2 cellular contexts compared by ENCODE assay signal in the genomic region with DNA sequence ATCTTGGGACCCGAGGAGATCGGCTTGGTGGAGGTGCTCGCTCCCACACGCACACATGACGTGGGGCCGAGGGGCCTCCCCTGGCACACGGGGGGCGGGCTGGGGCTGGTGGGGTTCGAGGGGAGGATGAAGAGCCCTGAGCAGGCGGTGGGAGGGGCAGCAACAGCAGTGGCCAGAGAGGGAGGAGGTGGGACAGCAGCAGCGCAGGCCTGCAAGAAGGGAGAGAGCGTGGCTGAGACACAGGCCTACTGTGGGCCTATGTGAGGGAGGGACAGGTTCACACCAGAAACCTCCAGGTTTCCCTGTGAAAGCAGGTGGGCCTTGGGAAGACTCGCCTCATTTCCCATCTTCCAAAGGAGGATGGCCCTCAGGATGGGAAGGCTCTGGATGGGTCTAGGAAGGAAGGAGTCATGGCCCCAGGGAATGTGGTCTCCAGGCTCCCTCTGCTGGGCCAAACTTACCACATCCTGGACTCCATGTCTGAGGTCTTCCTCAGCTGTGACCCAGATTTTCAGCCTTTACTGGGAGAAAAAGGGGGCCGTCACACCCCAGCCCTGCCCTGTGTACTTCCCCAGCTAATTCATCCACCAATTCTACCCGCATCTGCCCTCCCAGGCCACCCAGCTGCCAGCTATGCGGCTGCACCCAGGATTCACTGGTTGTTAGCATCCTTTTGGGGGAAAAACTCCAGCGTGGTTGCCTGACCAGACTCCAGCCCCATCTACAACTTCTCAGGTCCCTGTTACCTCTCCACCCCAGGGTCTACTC.
TF ChIP-seq lines count a peak whose summit lies in the region.

No MANE protein-coding gene starts in this region.

TF ChIP-seq in HEK293, 187 proteins besides CTCF, POLR2A, EP300 and RAD21 (continued from another document):
- TF ChIP-seq, protein P1, sequence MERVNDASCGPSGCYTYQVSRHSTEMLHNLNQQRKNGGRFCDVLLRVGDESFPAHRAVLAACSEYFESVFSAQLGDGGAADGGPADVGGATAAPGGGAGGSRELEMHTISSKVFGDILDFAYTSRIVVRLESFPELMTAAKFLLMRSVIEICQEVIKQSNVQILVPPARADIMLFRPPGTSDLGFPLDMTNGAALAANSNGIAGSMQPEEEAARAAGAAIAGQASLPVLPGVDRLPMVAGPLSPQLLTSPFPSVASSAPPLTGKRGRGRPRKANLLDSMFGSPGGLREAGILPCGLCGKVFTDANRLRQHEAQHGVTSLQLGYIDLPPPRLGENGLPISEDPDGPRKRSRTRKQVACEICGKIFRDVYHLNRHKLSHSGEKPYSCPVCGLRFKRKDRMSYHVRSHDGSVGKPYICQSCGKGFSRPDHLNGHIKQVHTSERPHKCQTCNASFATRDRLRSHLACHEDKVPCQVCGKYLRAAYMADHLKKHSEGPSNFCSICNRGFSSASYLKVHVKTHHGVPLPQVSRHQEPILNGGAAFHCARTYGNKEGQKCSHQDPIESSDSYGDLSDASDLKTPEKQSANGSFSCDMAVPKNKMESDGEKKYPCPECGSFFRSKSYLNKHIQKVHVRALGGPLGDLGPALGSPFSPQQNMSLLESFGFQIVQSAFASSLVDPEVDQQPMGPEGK (tag by site-specific recombination; IDR thresholded peaks at IDR 0.05): no peak

TF ChIP-seq in SK-N-SH treated with all-trans-retinoic acid at 6 μM for 48 hours, 23 proteins besides CTCF, POLR2A, EP300 and RAD21 (continued from another document):
- TF ChIP-seq ARNTL (CRISPR knock-in tag; IDR thresholded peaks at IDR 0.05; ENCODE audit: borderline replicate concordance, low read depth): no peak
